25 cellular contexts compared by ENCODE assay signal in the genomic region with DNA sequence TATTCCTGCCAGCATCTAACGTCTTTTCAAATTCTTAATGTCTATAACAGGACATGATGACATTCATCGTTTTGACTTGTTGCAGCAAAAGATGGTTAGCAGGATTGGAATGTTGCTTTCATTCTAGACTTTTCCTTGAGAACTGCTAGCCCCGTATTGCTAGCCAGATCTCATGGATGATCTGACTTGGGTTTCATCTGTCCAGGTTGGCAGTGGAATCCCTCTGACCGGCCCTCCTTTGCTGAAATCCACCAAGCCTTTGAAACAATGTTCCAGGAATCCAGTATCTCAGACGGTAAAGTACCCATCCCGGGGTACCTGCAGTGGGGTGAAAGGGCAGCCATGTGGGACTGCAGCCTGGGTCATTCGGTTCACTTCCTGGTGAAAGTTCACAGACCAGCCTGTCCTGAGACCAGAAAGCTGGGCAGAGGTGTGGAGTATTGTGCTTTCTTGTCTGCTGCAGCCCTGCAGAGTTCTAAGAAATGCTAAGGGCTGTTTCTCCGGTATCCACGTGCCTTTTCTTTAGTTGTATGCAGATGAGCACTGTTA. TPM values are rescaled to one million over a fixed set of nuclear protein-coding genes. Genes with fewer than 3 reads are reported as not detected.
"Had no signal": no experiment of that assay in that cellular context is flagged by ENCODE, and none has a peak within 500 bp of the region (broad histone marks: within the 10 kb centered on the region; RNA-seq: fewer than 3 reads in every experiment).

No MANE protein-coding gene starts in this region.

- H3K9ac ChIP-seq: KMS-11, SK-N-SH had no signal

- H3K27ac ChIP-seq: KMS-11, RWPE1 had no signal

- H3K9me3 ChIP-seq: SK-N-SH had no signal

- DNase-seq: IMR-90, Kasumi-1, MM.1S, NCI-H1092 treated with DMSO at 0.1 percent for 48 hours, NCI-H1436, NCI-H187, NCI-H2029, NCI-H2081 treated with DMSO at 0.1 percent for 48 hours, NCI-H2171, NCI-H226, NCI-H446, NCI-H510A, NCI-H524 treated with DMSO at 0.1 percent for 48 hours, NCI-H69, NCI-H774, PC-3, SHP77, SK-N-SH had no signal

- ATAC-seq: HepG2, Panc1, PC-3 had no signal

- FAIRE-seq: HepG2 had no signal

- H3K4me2 ChIP-seq: KMS-11, SK-N-SH had no signal

RNA-seq across cellular contexts. Expression of gene QRFP, which starts 16.7 kb away (rescaled TPM):
- total RNA-seq: HepG2, HT1080, IMR-90, M059J, PC-3, SK-MEL-5 had no signal
- polyA plus RNA-seq: HepG2, IMR-90, SK-N-SH had no signal
